28 cellular contexts compared by ENCODE assay signal in the genomic region with DNA sequence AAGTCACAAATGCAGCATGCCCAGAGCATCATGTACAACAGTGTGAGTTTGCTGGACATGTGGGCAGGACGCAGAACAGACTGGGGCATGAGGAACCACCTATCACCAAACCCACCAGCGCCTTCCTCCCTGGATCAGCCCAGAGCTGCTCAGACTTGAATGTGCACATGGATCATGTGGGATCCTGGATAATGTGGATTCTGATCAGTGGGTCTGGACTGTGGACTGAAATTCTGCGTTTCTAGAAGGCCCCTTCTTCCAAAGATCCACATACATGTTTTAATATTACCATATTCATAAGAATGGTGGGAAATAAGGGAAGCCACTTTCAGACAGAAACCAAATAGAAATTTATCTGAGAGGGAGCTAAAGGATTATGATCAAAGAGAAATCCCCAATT.
"Had no signal": no experiment of that assay in that cellular context is flagged by ENCODE, and none has a peak within 500 bp of the region (broad histone marks: within the 10 kb centered on the region; RNA-seq: fewer than 3 reads in every experiment).

No MANE protein-coding gene starts in this region.

- H3K36me3 Mint-ChIP-seq: naive thymus-derived CD8-positive, alpha-beta T cell; stimulated activated naive B cell treated with anti-CD40 and anti-IgM and Interleukin-4, amounts not matched to agents 10 μg/mL and 1 μg/mL and 100 μg/mL, for 72 hours had no signal

- H3K4me3 ChIP-seq: coronary artery, esophagus muscularis mucosa, gastroesophageal sphincter, heart left ventricle, left lung, psoas muscle, skin epidermis, spleen, suprapubic skin, transverse colon, upper lobe of right lung, vagina had no signal

- H3K36me3 ChIP-seq: esophagus muscularis mucosa, gastroesophageal sphincter, heart left ventricle, left lung, spleen, suprapubic skin, transverse colon, upper lobe of right lung, vagina had no signal

- DNase-seq: dermis blood vessel endothelial cell; effector memory CD4-positive, alpha-beta T cell; foreskin keratinocyte; heart left ventricle; hippocampal formation; left cardiac atrium; left lung; mesendoderm; midbrain; naive thymus-derived CD8-positive, alpha-beta T cell; nephron progenitor cell; nucleus accumbens; psoas muscle; right cardiac atrium; spleen; stimulated activated CD4-positive, alpha-beta T cell treated with anti-CD3 and anti-CD28 coated beads, Interleukin-4, amount 100 ng/mL, for 4 hours; stimulated activated naive B cell treated with anti-CD40 and anti-IgM and Interleukin-4, amounts not matched to agents 10 μg/mL and 1 μg/mL and 100 μg/mL, for 72 hours; stimulated activated naive CD8-positive, alpha-beta T cell treated with anti-CD3 and anti-CD28 coated beads, Interleukin-15, amount 100 ng/mL, for 72 hours; transverse colon; upper lobe of right lung had no signal

- H3K4me1 Mint-ChIP-seq: nephron progenitor cell had no signal

- H3K27ac Mint-ChIP-seq: nephron progenitor cell; stimulated activated naive CD8-positive, alpha-beta T cell treated with anti-CD3 and anti-CD28 coated beads, Interleukin-15, amount 100 ng/mL, for 72 hours had no signal

- H3K4me3 Mint-ChIP-seq: naive thymus-derived CD8-positive, alpha-beta T cell; nephron progenitor cell; stimulated activated naive B cell treated with anti-CD40 and anti-IgM and Interleukin-4, amounts not matched to agents 10 μg/mL and 1 μg/mL and 100 μg/mL, for 72 hours; stimulated activated naive CD8-positive, alpha-beta T cell treated with anti-CD3 and anti-CD28 coated beads, Interleukin-15, amount 100 ng/mL, for 72 hours had no signal

- H3K27ac ChIP-seq: coronary artery, esophagus muscularis mucosa, foreskin keratinocyte, gastroesophageal sphincter, heart left ventricle, left lung, psoas muscle, skin epidermis, suprapubic skin, transverse colon, upper lobe of right lung, vagina had no signal

- FAIRE-seq: endothelial cell of umbilical vein, islet of Langerhans had no signal

- H3K4me1 ChIP-seq: esophagus muscularis mucosa, foreskin keratinocyte, gastroesophageal sphincter, heart left ventricle, psoas muscle, suprapubic skin, upper lobe of right lung, vagina had no signal

- H3K9me3 Mint-ChIP-seq: stimulated activated naive B cell treated with anti-CD40 and anti-IgM and Interleukin-4, amounts not matched to agents 10 μg/mL and 1 μg/mL and 100 μg/mL, for 72 hours; stimulated activated naive CD8-positive, alpha-beta T cell treated with anti-CD3 and anti-CD28 coated beads, Interleukin-15, amount 100 ng/mL, for 72 hours had no signal

- H3K27me3 ChIP-seq: upper lobe of right lung, vagina had no signal

- H3K9me3 ChIP-seq: esophagus muscularis mucosa, gastroesophageal sphincter, left lung, psoas muscle, spleen, suprapubic skin, transverse colon, upper lobe of right lung, vagina had no signal

- ATAC-seq: foreskin keratinocyte; gastroesophageal sphincter; heart left ventricle; left cardiac atrium; left lung; naive thymus-derived CD8-positive, alpha-beta T cell; psoas muscle; right cardiac atrium; stimulated activated naive B cell treated with anti-CD40 and anti-IgM and Interleukin-4, amounts not matched to agents 10 μg/mL and 1 μg/mL and 100 μg/mL, for 72 hours; stimulated activated naive CD8-positive, alpha-beta T cell treated with anti-CD3 and anti-CD28 coated beads, Interleukin-15, amount 100 ng/mL, for 72 hours; upper lobe of right lung had no signal

- H3K27me3 Mint-ChIP-seq: stimulated activated naive B cell treated with anti-CD40 and anti-IgM and Interleukin-4, amounts not matched to agents 10 μg/mL and 1 μg/mL and 100 μg/mL, for 72 hours had no signal
